1 cellular context compared by ENCODE assay signal in the genomic region with DNA sequence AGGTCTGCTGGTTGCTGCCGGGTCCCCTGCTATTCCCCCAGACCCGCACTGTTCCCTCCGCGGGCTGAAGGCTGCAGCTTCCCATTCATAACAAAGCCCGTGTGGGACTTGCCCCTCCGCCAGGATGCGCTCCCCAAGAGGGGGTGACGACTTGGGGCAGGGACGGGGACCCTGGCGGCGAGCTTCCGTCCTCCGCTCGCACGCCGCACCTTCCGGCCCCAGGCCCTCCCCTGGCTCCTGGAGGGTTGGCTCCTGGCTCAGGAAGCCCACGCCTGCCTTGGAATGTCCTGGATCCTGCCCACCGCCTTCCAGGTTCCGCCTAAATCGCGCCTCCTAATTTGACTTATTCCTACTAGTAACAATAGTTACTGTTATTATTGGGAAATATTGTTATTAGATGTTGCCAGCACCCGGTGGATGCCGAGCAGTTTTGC.
A peak's percentile ranks its signal among the peaks of the same experiment; 100 is the strongest.
TF ChIP-seq lines count a peak whose summit lies in the region.

No MANE protein-coding gene starts in this region.

TF ChIP-seq in K562, 482 proteins besides CTCF, POLR2A, EP300 and RAD21 (continued from another document):
- TF ChIP-seq ZBTB1 (CRISPR knock-in tag; IDR thresholded peaks at IDR 0.05; ENCODE audit: borderline replicate concordance, low read depth): 0 out of 2 replicates have a peak, but pooled peaks have one; percentile 1
- TF ChIP-seq NR4A1 (CRISPR knock-in tag; IDR thresholded peaks at IDR 0.05): no peak
- no peak for TF ChIP-seq NR4A1 (tag; IDR thresholded peaks at IDR 0.05)
- TF ChIP-seq PCBP1 (IDR thresholded peaks at IDR 0.05; ENCODE audit: low read depth, low read length, poor library complexity, severe bottlenecking): peak; percentile 4
- no peak for TF ChIP-seq TEAD2 (tag; IDR thresholded peaks at IDR 0.05)
- TF ChIP-seq MAZ (CRISPR knock-in tag; conservative IDR thresholded peaks at IDR 0.05 in 1 of 2, IDR thresholded peaks at IDR 0.05 in 1 of 2): 0 out of 4 replicates have a peak, but pooled peaks of 1 of the 2 experiments have one; percentile 0
